Comparison of ENCODE assay signal across 16 cellular contexts in genomic region chr6:5520796-5521195, GRCh38.
A peak's percentile ranks its signal among the peaks of the same experiment; 100 is the strongest.
DNase-seq lines count a peak whose midpoint lies in the region; ATAC-seq, FAIRE-seq and TF ChIP-seq lines count a peak whose summit lies in the region.
"Had no signal": no experiment of that assay in that cellular context is flagged by ENCODE, and none has a peak within 500 bp of the region (broad histone marks: within the 10 kb centered on the region; RNA-seq: fewer than 3 reads in every experiment).

No MANE protein-coding gene starts in this region.

- H3K9me3 Mint-ChIP-seq in activated naive CD4-positive, alpha-beta T cell treated with anti-CD3 and anti-CD28 coated beads, Interleukin-2, amount 10 ng/mL, durations not matched to agents 7 days and 5 days, result no peaks in the 10 kb centered on the region
- peaks cover 0 to 12% of the 10 kb centered on the region in 2 donors for H3K9me3 Mint-ChIP-seq in activated naive CD4-positive, alpha-beta T cell treated with anti-CD3 and anti-CD28 coated beads, Interleukin-2, amount 50 U/mL, for 72 hours
- H3K9me3 Mint-ChIP-seq in naive thymus-derived CD4-positive, alpha-beta T cell, result peaks cover 0 to 2% (median 0%) of the 10 kb centered on the region in 11 donors
- H3K9me3 Mint-ChIP-seq: H9 had no signal

- in situ Hi-C loops in K562 (cut with MboI), result no loop called here

- no peak for TF ChIP-seq EP300 in K562 (IDR thresholded peaks at IDR 0.05; ENCODE audit: low read length)

- DNase-seq in activated naive CD4-positive, alpha-beta T cell treated with anti-CD3 and anti-CD28 coated beads, Interleukin-2, amount 10 ng/mL, durations not matched to agents 7 days and 5 days, result no peak
- DNase-seq in activated naive CD4-positive, alpha-beta T cell treated with anti-CD3 and anti-CD28 coated beads, Interleukin-2, amount 50 U/mL, for 72 hours (ENCODE audit: low spot score in 2 of 2), result no peak
- DNase-seq in K562 (ENCODE audit: extremely low read depth in 1 of 4, low spot score in 3 of 4), result no peak
- DNase-seq in naive thymus-derived CD4-positive, alpha-beta T cell, result no peak
- DNase-seq: Caco-2, GDM1, GOT3, H9 had no signal

- no peak overlapping the region for H3K9ac ChIP-seq in K562 (ENCODE audit: insufficient read depth in 1 of 2, low read depth in 2 of 2, low read length in 2 of 2)
- H3K9ac ChIP-seq: BLaER1 treated with 17β-estradiol and CSF1 and Interleukin-3, amounts not matched to agents 10 nM and 100 nM had no signal

- H3K4me3 ChIP-seq in K562, result no peak overlapping the region
- H3K4me3 ChIP-seq in naive thymus-derived CD4-positive, alpha-beta T cell (ENCODE audit: low read length), result no peak overlapping the region
- H3K4me3 ChIP-seq: BLaER1 treated with 17β-estradiol and CSF1 and Interleukin-3, amounts not matched to agents 10 nM and 100 nM had no signal

- no peak for ATAC-seq in activated naive CD4-positive, alpha-beta T cell treated with anti-CD3 and anti-CD28 coated beads, Interleukin-2, amount 50 U/mL, for 72 hours
- ATAC-seq in K562 (no peak), GM18870 (IDR thresholded peaks at IDR 0.05; ENCODE audit: unreplicated experiment) (no peak), HG02571 (IDR thresholded peaks at IDR 0.05; ENCODE audit: unreplicated experiment) (no peak)
- ATAC-seq in naive thymus-derived CD4-positive, alpha-beta T cell, result no peak

- intact Hi-C loops in K562 (cut with micrococcal nuclease), result no loop called here
- intact Hi-C loops in naive thymus-derived CD4-positive, alpha-beta T cell (cut with micrococcal nuclease), result loop anchor here in 1 of 2 donors (2.0 kb wide), 2 partner anchors 14 to 144 kb away; no protein-coding TSS in a partner anchor

- no peak for TF ChIP-seq CTCF in K562 (IDR thresholded peaks at IDR 0.05 in 2 of 3, conservative IDR thresholded peaks at IDR 0.05 in 1 of 3; ENCODE audit: insufficient read depth in 2 of 3, low read depth in 1 of 3, low read length in 3 of 3)

- POLR2A ChIA-PET in K562 (lab: Yijun Ruan, JAX), result interaction anchor here (1.2 kb wide), 1 partner anchor 25 kb away, joined by 3 read pairs; no protein-coding TSS in a partner anchor
- POLR2A ChIA-PET in naive thymus-derived CD4-positive, alpha-beta T cell (lab: Charles Lee), result interaction anchor here (0.6 to 1.2 kb wide), 4 partner anchors 11 to 147 kb away, joined by 3 to 6 read pairs (median 4); no protein-coding TSS in a partner anchor

- H3K27ac ChIP-seq in KOPT-K1 (ENCODE audit: low read depth, low read length, poor library complexity, severe bottlenecking), result peak overlapping the region; percentile 60
- no peak overlapping the region for H3K27ac ChIP-seq in K562 (ENCODE audit: extremely low read depth, low read depth, low read length)
- H3K27ac ChIP-seq in naive thymus-derived CD4-positive, alpha-beta T cell (ENCODE audit: low read depth, low read length), result peak overlapping the region; percentile 24
- H3K27ac ChIP-seq: BLaER1 treated with 17β-estradiol and CSF1 and Interleukin-3, amounts not matched to agents 10 nM and 100 nM had no signal

- no peaks in the 10 kb centered on the region for H3K9me3 ChIP-seq in KOPT-K1 (ENCODE audit: insufficient read depth, low read length, poor library complexity, severe bottlenecking)
- H3K9me3 ChIP-seq in K562 (replicated peaks; ENCODE audit: control insufficient read depth, insufficient read depth, low read depth, low read length), result no peaks in the 10 kb centered on the region
- no peaks in the 10 kb centered on the region for H3K9me3 ChIP-seq in naive thymus-derived CD4-positive, alpha-beta T cell (ENCODE audit: control insufficient read depth in 2 of 3, low read length in 3 of 3)
- H3K9me3 ChIP-seq: BLaER1 treated with 17β-estradiol and CSF1 and Interleukin-3, amounts not matched to agents 10 nM and 100 nM; Caco-2 had no signal

- no peaks in the 10 kb centered on the region; a peak in 1 of 5 replicates for H3K4me1 ChIP-seq in K562 (replicated peaks in 1 of 2; ENCODE audit: control insufficient read depth in 2 of 2, insufficient read depth in 2 of 2, low read length in 2 of 2)
- peaks cover 26 to 27% of the 10 kb centered on the region in 2 donors for H3K4me1 ChIP-seq in naive thymus-derived CD4-positive, alpha-beta T cell (ENCODE audit: control insufficient read depth in 2 of 2, insufficient read depth in 2 of 2, low read length in 2 of 2)
- H3K4me1 ChIP-seq: Caco-2 had no signal

- no peak overlapping the region for H2AFZ ChIP-seq in K562 (ENCODE audit: low read depth, low read length)

- BruUV-seq in K562 (replicated peaks; lab: Mats Ljungman, UMichigan), result no TSS peak

- peak overlapping the region; percentile 83 for H3K27ac Mint-ChIP-seq in activated naive CD4-positive, alpha-beta T cell treated with anti-CD3 and anti-CD28 coated beads, Interleukin-2, amount 10 ng/mL, durations not matched to agents 7 days and 5 days
- H3K27ac Mint-ChIP-seq in activated naive CD4-positive, alpha-beta T cell treated with anti-CD3 and anti-CD28 coated beads, Interleukin-2, amount 50 U/mL, for 72 hours, result no peak overlapping the region
- H3K27ac Mint-ChIP-seq in naive thymus-derived CD4-positive, alpha-beta T cell, result peak overlapping the region in 5 of 9 donors; percentile 22 to 66 (median 54)
- H3K27ac Mint-ChIP-seq: B cell, H9 had no signal

- H3K36me3 ChIP-seq in KOPT-K1 (ENCODE audit: insufficient read depth, low read length), result no peaks in the 10 kb centered on the region
- H3K36me3 ChIP-seq in K562 (ENCODE audit: control insufficient read depth, insufficient read depth, low read length), result no peaks in the 10 kb centered on the region
- H3K36me3 ChIP-seq in naive thymus-derived CD4-positive, alpha-beta T cell (ENCODE audit: control insufficient read depth in 2 of 3, insufficient read depth in 3 of 3, low read length in 3 of 3), result no peaks in the 10 kb centered on the region
- H3K36me3 ChIP-seq: BLaER1 treated with 17β-estradiol and CSF1 and Interleukin-3, amounts not matched to agents 10 nM and 100 nM had no signal

- TF ChIP-seq RAD21 in K562 (CRISPR knock-in tag; conservative IDR thresholded peaks at IDR 0.05 in 1 of 2, IDR thresholded peaks at IDR 0.05 in 1 of 2), result no peak

- WGBS in K562 (ENCODE audit: insufficient coverage, low coverage, missing lambda C conversion rate), result 7% methylated on average over 2 of the region's 2 CpGs

- H3K4me2 ChIP-seq in K562 (ENCODE audit: insufficient read depth, low read length), result no peak overlapping the region
- H3K4me2 ChIP-seq: BLaER1 treated with 17β-estradiol and CSF1 and Interleukin-3, amounts not matched to agents 10 nM and 100 nM had no signal

- no peaks in the 10 kb centered on the region for H3K27me3 ChIP-seq in K562 (ENCODE audit: control insufficient read depth in 2 of 2, insufficient read depth in 2 of 2, low read length in 2 of 2)
- H3K27me3 ChIP-seq in naive thymus-derived CD4-positive, alpha-beta T cell (ENCODE audit: control insufficient read depth in 2 of 2, insufficient read depth in 2 of 2, low read length in 2 of 2), result no peaks in the 10 kb centered on the region
- H3K27me3 ChIP-seq: BLaER1 treated with 17β-estradiol and CSF1 and Interleukin-3, amounts not matched to agents 10 nM and 100 nM had no signal

- H3K9me1 ChIP-seq in K562 (ENCODE audit: control insufficient read depth, insufficient read depth, low read length), result no peaks in the 10 kb centered on the region

- no peak for TF ChIP-seq POLR2A in K562 (conservative IDR thresholded peaks at IDR 0.05)

- no peak overlapping the region for H3K4me3 Mint-ChIP-seq in activated naive CD4-positive, alpha-beta T cell treated with anti-CD3 and anti-CD28 coated beads, Interleukin-2, amount 10 ng/mL, durations not matched to agents 7 days and 5 days
- peak overlapping the region in 4 of 10 donors; percentile 45 to 65 (median 54) for H3K4me3 Mint-ChIP-seq in naive thymus-derived CD4-positive, alpha-beta T cell
- H3K4me3 Mint-ChIP-seq: B cell, H9 had no signal

- H3K27me3 Mint-ChIP-seq in activated naive CD4-positive, alpha-beta T cell treated with anti-CD3 and anti-CD28 coated beads, Interleukin-2, amount 10 ng/mL, durations not matched to agents 7 days and 5 days, result no peaks in the 10 kb centered on the region
- no peaks in the 10 kb centered on the region for H3K27me3 Mint-ChIP-seq in naive thymus-derived CD4-positive, alpha-beta T cell
- H3K27me3 Mint-ChIP-seq: B cell had no signal

- H3K4me1 Mint-ChIP-seq in activated naive CD4-positive, alpha-beta T cell treated with anti-CD3 and anti-CD28 coated beads, Interleukin-2, amount 10 ng/mL, durations not matched to agents 7 days and 5 days, result peaks cover 59% of the 10 kb centered on the region
- H3K4me1 Mint-ChIP-seq in naive thymus-derived CD4-positive, alpha-beta T cell, result peaks cover 36 to 70% (median 48%) of the 10 kb centered on the region in 7 donors
- H3K4me1 Mint-ChIP-seq: H9 had no signal

- FAIRE-seq in K562 (lab: Jason Lieb, UNC), result no peak
- FAIRE-seq: D721Med, GM12892, GM18507 had no signal

- H3K36me3 Mint-ChIP-seq in activated naive CD4-positive, alpha-beta T cell treated with anti-CD3 and anti-CD28 coated beads, Interleukin-2, amount 10 ng/mL, durations not matched to agents 7 days and 5 days, result peaks cover 17% of the 10 kb centered on the region
- H3K36me3 Mint-ChIP-seq in activated naive CD4-positive, alpha-beta T cell treated with anti-CD3 and anti-CD28 coated beads, Interleukin-2, amount 50 U/mL, for 72 hours, result peaks cover 0 to 20% of the 10 kb centered on the region in 2 donors
- peaks cover 0 to 23% (median 4%) of the 10 kb centered on the region in 5 donors for H3K36me3 Mint-ChIP-seq in naive thymus-derived CD4-positive, alpha-beta T cell

- H4K20me1 ChIP-seq in K562 (replicated peaks; ENCODE audit: control insufficient read depth, insufficient read depth, low read length), result no peaks in the 10 kb centered on the region
- H4K20me1 ChIP-seq: BLaER1 treated with 17β-estradiol and CSF1 and Interleukin-3, amounts not matched to agents 10 nM and 100 nM had no signal

- CTCF ChIA-PET in activated naive CD4-positive, alpha-beta T cell treated with anti-CD3 and anti-CD28 coated beads, Interleukin-2, amount 10 ng/mL, durations not matched to agents 7 days and 5 days (lab: Charles Lee), result no interaction called here
- CTCF ChIA-PET in K562 (lab: Yijun Ruan, JAX; ENCODE audit: low intra/inter-chr PET ratio), result no interaction called here
- CTCF ChIA-PET in naive thymus-derived CD4-positive, alpha-beta T cell (lab: Charles Lee), result interaction anchor here (1.2 to 1.6 kb wide), 2 partner anchors 13 to 30 kb away, joined by 3 to 5 read pairs; no protein-coding TSS in a partner anchor

- H3K79me2 ChIP-seq in K562 (ENCODE audit: control insufficient read depth, insufficient read depth, low read length), result no peaks in the 10 kb centered on the region

TF ChIP-seq in K562, 482 proteins besides CTCF, POLR2A, EP300 and RAD21 (continues in another document):
- no peak for TF ChIP-seq TBL1XR1 (IDR thresholded peaks at IDR 0.05; ENCODE audit: low read length in 2 of 2)

Comparison
In these comparisons a context has a peak if more than half of its experiments do, and no peak if none do; other contexts are left out.
1. H3K27ac Mint-ChIP-seq: peak in activated naive CD4-positive, alpha-beta T cell treated with anti-CD3 and anti-CD28 coated beads, Interleukin-2, amount 10 ng/mL, durations not matched to agents 7 days and 5 days (single experiment) and naive thymus-derived CD4-positive, alpha-beta T cell (5 of 9); none in activated naive CD4-positive, alpha-beta T cell treated with anti-CD3 and anti-CD28 coated beads, Interleukin-2, amount 50 U/mL, for 72 hours (0 of 2).